8 cellular contexts compared by ENCODE assay signal in the genomic region with DNA sequence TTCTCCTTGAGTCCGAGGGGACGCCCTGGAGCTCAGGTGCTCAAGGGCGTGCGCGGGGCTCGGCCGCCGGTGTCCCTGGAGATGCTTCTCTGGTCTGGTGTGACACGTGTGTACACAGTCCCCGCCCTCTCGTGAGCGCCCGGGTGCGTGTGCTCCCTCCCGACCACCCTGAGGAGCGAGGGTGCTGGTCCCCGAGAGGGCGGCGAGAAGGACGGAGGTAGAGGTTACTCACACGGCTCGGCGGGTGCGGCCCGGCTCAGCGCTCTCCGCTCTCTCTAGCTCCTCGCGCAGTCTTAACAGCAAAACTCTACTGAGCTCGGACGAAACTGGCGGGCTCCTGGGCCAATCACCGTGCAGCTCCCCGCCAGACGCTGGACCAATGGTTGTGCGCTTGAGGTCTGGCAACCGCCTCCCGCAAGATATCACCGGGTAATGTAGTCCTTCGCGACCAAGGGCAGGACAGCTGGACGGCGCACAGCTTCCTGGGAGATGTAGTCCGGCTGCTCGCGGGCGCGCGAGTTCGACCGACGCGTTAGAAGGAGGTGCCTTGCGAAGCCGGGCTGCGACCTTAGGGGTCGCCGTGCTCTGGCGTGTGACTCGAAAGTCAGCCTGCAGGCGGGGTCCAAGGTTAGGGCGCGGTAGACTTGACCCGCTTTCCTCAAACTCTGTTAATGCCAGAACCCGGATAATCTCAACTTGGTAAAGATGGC. TPM values are rescaled to one million over a fixed set of nuclear protein-coding genes. Genes with fewer than 3 reads are reported as not detected.
A peak's percentile ranks its signal among the peaks of the same experiment; 100 is the strongest.
DNase-seq lines count a peak whose midpoint lies in the region; ATAC-seq lines count a peak whose summit lies in the region.

A gene (minus strand): TSS at position 312 of the 710 bp plus-strand sequence. CDS start 2,669 bp downstream, outside the sequence.

- DNase-seq in COLO829 (ENCODE audit: low spot score) (peak; percentile 98), HS-5 (ENCODE audit: low read depth) (peak; percentile 96), lung microvascular endothelial cell (ENCODE audit: low read depth in 2 of 2) (peak; percentile 99)
- peak; percentile 98 for DNase-seq in NK-92 treated with Interleukin-12 subunit alpha and Interleukin-12 subunit beta, amount 100 ng/mL, for 24 hours (lab: John Stamatoyannopoulos, UW)
- DNase-seq in activated CD8-positive, alpha-beta memory T cell treated with anti-CD3 and anti-CD28 coated beads for 24 hours: peak; percentile 95
- DNase-seq in effector CD8-positive, alpha-beta T cell (lab: John Stamatoyannopoulos, UW): peak; percentile 94
- DNase-seq in stimulated activated CD4-positive, alpha-beta T cell treated with anti-CD3 and anti-CD28 coated beads, TNF-alpha, amount 100 ng/mL, for 48 hours (ENCODE audit: low read depth in 3 of 3): peak; percentile 93 to 98 (median 95)

- peak; percentile 86 for ATAC-seq in GM19468 (IDR thresholded peaks at IDR 0.05; ENCODE audit: extremely low read depth, unreplicated experiment)

RNA-seq across cellular contexts. Expression of the gene that starts here (rescaled TPM):
- 3.9 and 6.5 TPM in 2 replicates for total RNA-seq in lung microvascular endothelial cell

Comparison
In these comparisons a context has a peak if more than half of its experiments do, and no peak if none do; other contexts are left out.
1. Peak in every context shown above with its lines: DNase-seq and ATAC-seq.